ENCODE assay signal across 11 cellular contexts in genomic region chr2:95315801-95316411, GRCh38. TPM values are rescaled to one million over a fixed set of nuclear protein-coding genes. Genes with fewer than 3 reads are reported as not detected.
DNase-seq lines count a peak whose midpoint lies in the region; ATAC-seq and TF ChIP-seq lines count a peak whose summit lies in the region.
"Had no signal": no experiment of that assay in that cellular context is flagged by ENCODE, and none has a peak within 500 bp of the region (broad histone marks: within the 10 kb centered on the region; RNA-seq: fewer than 3 reads in every experiment).

No MANE protein-coding gene starts in this region.

- 65% methylated on average over 15 of the region's 19 CpGs for WGBS in SK-N-SH (ENCODE audit: low lambda C conversion rate)

- H3K9me2 ChIP-seq in SK-N-SH = no peaks in the 10 kb centered on the region

- TF ChIP-seq CTCF in SK-N-SH (IDR thresholded peaks at IDR 0.05) (no peak), fibroblast of mammary gland (conservative IDR thresholded peaks at IDR 0.05; ENCODE audit: control insufficient read depth, insufficient read depth, low read depth, low read length) (no peak)

- H3K36me3 ChIP-seq in SK-N-SH (replicated peaks in 1 of 2; ENCODE audit: control insufficient read depth in 1 of 2, insufficient read depth in 2 of 2, low read length in 1 of 2) = no peaks in the 10 kb centered on the region
- H3K36me3 ChIP-seq: right lobe of liver, thoracic aorta had no signal

- H3K9ac ChIP-seq in SK-N-SH = no peak overlapping the region

- no peaks in the 10 kb centered on the region for H3K4me1 ChIP-seq in SK-N-SH (ENCODE audit: control insufficient read depth in 1 of 2, insufficient read depth in 2 of 2, low read depth in 1 of 2, low read length in 1 of 2)
- H3K4me1 ChIP-seq: right lobe of liver had no signal

- ATAC-seq in SK-N-SH treated with all-trans-retinoic acid at 6 μM for 48 hours = no peak

- no peak for DNase-seq in SK-N-SH
- DNase-seq in T1000 (lab: John Stamatoyannopoulos, UW) = peak; percentile 83
- DNase-seq in fibroblast of mammary gland (ENCODE audit: low read depth) = peak; percentile 68
- no peak for DNase-seq in central memory CD4-positive, alpha-beta T cell
- no peak for DNase-seq in NCI-H1694 (lab: John Stamatoyannopoulos, UW)
- DNase-seq in NCI-H1436 treated with DMSO at 0.1 percent for 48 hours (lab: John Stamatoyannopoulos, UW) = no peak

- no peaks in the 10 kb centered on the region for H3K79me2 ChIP-seq in SK-N-SH (ENCODE audit: insufficient read depth)

- no peak overlapping the region for H3K4me2 ChIP-seq in SK-N-SH

- H2AFZ ChIP-seq in SK-N-SH (ENCODE audit: low read depth) = no peak overlapping the region

- no peaks in the 10 kb centered on the region for H3K9me3 ChIP-seq in SK-N-SH
- H3K9me3 ChIP-seq: right lobe of liver, thoracic aorta had no signal

- no peak for TF ChIP-seq EP300 in SK-N-SH (IDR thresholded peaks at IDR 0.05; ENCODE audit: borderline replicate concordance in 1 of 2, low read depth in 1 of 2, low read length in 1 of 2)

- no peaks in the 10 kb centered on the region for H3F3A ChIP-seq in SK-N-SH (replicated peaks; ENCODE audit: insufficient read depth)

- H4K20me1 ChIP-seq in SK-N-SH (ENCODE audit: insufficient read depth) = no peaks in the 10 kb centered on the region

- CTCF ChIA-PET in SK-N-SH (lab: Yijun Ruan, JAX) = interaction anchor here (0.9 to 6.8 kb wide), 12 partner anchors 10 to 120 kb away, joined by 3 to 90 read pairs (median 4); partner anchors contain the start of gene PROM2

- POLR2A ChIA-PET in SK-N-SH (lab: Yijun Ruan, JAX) = no interaction called here

- TF ChIP-seq RAD21 in SK-N-SH (IDR thresholded peaks at IDR 0.05; ENCODE audit: low read length) = no peak

- H3K4me3 ChIP-seq in SK-N-SH (ENCODE audit: low read depth in 2 of 2, low read length in 1 of 2) (no peak overlapping the region), fibroblast of mammary gland (ENCODE audit: control insufficient read depth, low read depth, low read length) (no peak overlapping the region)
- H3K4me3 ChIP-seq: right lobe of liver, thoracic aorta had no signal

- H3K27me3 ChIP-seq in SK-N-SH (ENCODE audit: insufficient read depth) = no peaks in the 10 kb centered on the region; the same call in 1 of the 2 replicates
- H3K27me3 ChIP-seq: right lobe of liver had no signal

- H3K27ac ChIP-seq in SK-N-SH (ENCODE audit: low read depth in 2 of 2, low read length in 1 of 2) = no peak overlapping the region
- peak overlapping the region; percentile 1 for H3K27ac ChIP-seq in temporal lobe (ENCODE audit: low read depth, low read length)
- H3K27ac ChIP-seq: 22Rv1, right lobe of liver, thoracic aorta had no signal

TF ChIP-seq in SK-N-SH, 30 proteins besides CTCF, POLR2A, EP300 and RAD21:
- TF ChIP-seq REST (IDR thresholded peaks at IDR 0.05; ENCODE audit: low read depth, low read length) (no peak), TCF12 (IDR thresholded peaks at IDR 0.05) (peak; percentile 26; the same call in 1 of the 2 replicates)

TF ChIP-seq in SK-N-SH treated with all-trans-retinoic acid at 6 μM for 48 hours, 23 proteins besides CTCF, POLR2A, EP300 and RAD21 (continues in another document):
- TF ChIP-seq TCF4 (CRISPR knock-in tag; IDR thresholded peaks at IDR 0.05; ENCODE audit: borderline replicate concordance) (no peak), BACH2 (CRISPR knock-in tag; IDR thresholded peaks at IDR 0.05; ENCODE audit: borderline replicate concordance) (no peak), CSRNP3 (CRISPR knock-in tag; IDR thresholded peaks at IDR 0.05) (no peak), TOX (CRISPR knock-in tag; IDR thresholded peaks at IDR 0.05; ENCODE audit: borderline replicate concordance) (no peak), CSDC2 (CRISPR knock-in tag; IDR thresholded peaks at IDR 0.05) (no peak), TSHZ2 (CRISPR knock-in tag; IDR thresholded peaks at IDR 0.05) (no peak), CREB5 (CRISPR knock-in tag; IDR thresholded peaks at IDR 0.05; ENCODE audit: low read depth) (no peak), PATZ1 (CRISPR knock-in tag; IDR thresholded peaks at IDR 0.05; ENCODE audit: borderline replicate concordance) (no peak), ZNF70 (CRISPR knock-in tag; IDR thresholded peaks at IDR 0.05) (no peak), RARB (CRISPR knock-in tag; IDR thresholded peaks at IDR 0.05) (no peak), ZNF8 (CRISPR knock-in tag; IDR thresholded peaks at IDR 0.05) (no peak), OSR1 (CRISPR knock-in tag; IDR thresholded peaks at IDR 0.05) (no peak), ZC3H10 (CRISPR knock-in tag; IDR thresholded peaks at IDR 0.05) (no peak), ESRRG (CRISPR knock-in tag; IDR thresholded peaks at IDR 0.05) (no peak), GLIS3 (CRISPR knock-in tag; IDR thresholded peaks at IDR 0.05) (no peak), ZFP30 (CRISPR knock-in tag; IDR thresholded peaks at IDR 0.05) (no peak), ARNTL (CRISPR knock-in tag; IDR thresholded peaks at IDR 0.05; ENCODE audit: borderline replicate concordance, low read depth) (no peak), SNAI2 (CRISPR knock-in tag; IDR thresholded peaks at IDR 0.05) (no peak)

RNA-seq across cellular contexts. Expression of gene KCNIP3, which starts 18.8 kb away (rescaled TPM):
- 0.97 and 1.6 TPM in 2 replicates for polyA plus RNA-seq in SK-N-SH (2012; rRNA removed)
- 0.55 and 0.98 TPM in 2 replicates for polyA plus RNA-seq in SK-N-SH (2012; cell fraction: cytosol; rRNA removed)
- polyA plus RNA-seq in SK-N-SH (2012; cell fraction: nucleus; rRNA removed) = 2.3 and 2.5 TPM in 2 replicates
- 3.0 TPM for total RNA-seq in temporal lobe

RNA-seq across cellular contexts. Expression of gene PROM2, which starts 41.7 kb away (rescaled TPM):
- 0.38 and 0.49 TPM in 2 replicates for polyA plus RNA-seq in SK-N-SH (2012; rRNA removed)
- polyA plus RNA-seq in SK-N-SH (2012; cell fraction: cytosol; rRNA removed) = 0.10 and 0.16 TPM in 2 replicates
- 5.8 and 7.1 TPM in 2 replicates for polyA plus RNA-seq in SK-N-SH (2012; cell fraction: nucleus; rRNA removed)
- 0.98 TPM for total RNA-seq in temporal lobe

Comparison
In these comparisons a context has a peak if more than half of its experiments do, and no peak if none do; other contexts are left out.
1. DNase-seq: peak in T1000 (single experiment) and fibroblast of mammary gland (single experiment); none in SK-N-SH (single experiment), central memory CD4-positive, alpha-beta T cell (single experiment), NCI-H1694 (single experiment) and NCI-H1436 treated with DMSO at 0.1 percent for 48 hours (single experiment).